15 cellular contexts compared by ENCODE assay signal in the genomic region with DNA sequence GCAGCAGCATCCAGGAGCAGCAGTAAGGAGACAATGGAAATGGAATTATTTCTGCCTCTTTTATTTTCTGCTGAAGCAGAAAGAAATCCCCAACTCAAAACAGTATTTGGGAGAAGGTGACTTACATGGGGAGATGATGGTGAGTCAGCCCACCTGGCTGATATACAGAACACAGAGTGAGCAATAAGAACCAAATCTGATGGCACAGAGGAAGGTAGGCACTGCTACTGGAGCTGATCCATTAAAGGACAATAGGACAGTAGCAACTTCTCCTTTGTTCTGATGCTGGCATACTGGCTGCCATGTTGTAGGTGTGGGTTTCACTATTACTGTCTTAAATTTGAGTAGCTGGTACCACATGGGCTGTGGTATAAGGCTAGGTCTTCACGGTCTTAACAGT. TPM values are rescaled to one million over a fixed set of nuclear protein-coding genes. Genes with fewer than 3 reads are reported as not detected.
DNase-seq lines count a peak whose midpoint lies in the region; ATAC-seq and TF ChIP-seq lines count a peak whose summit lies in the region.
"Had no signal": no experiment of that assay in that cellular context is flagged by ENCODE, and none has a peak within 500 bp of the region (broad histone marks: within the 10 kb centered on the region; RNA-seq: fewer than 3 reads in every experiment).

No MANE protein-coding gene starts in this region.

- H3K27ac ChIP-seq in breast epithelium (no peak overlapping the region), OCI-LY3 (ENCODE audit: low read length) (peak overlapping the region; percentile 47), mammary epithelial cell (ENCODE audit: insufficient read depth, low read depth, low read length) (no peak overlapping the region)

- ATAC-seq in GM21390 (IDR thresholded peaks at IDR 0.05; ENCODE audit: unreplicated experiment), result no peak
- ATAC-seq: CD8-positive, alpha-beta T cell; GM23338 had no signal

- TF ChIP-seq CTCF in MCF 10A (IDR thresholded peaks at IDR 0.05; ENCODE audit: unreplicated experiment), result no peak
- TF ChIP-seq CTCF in breast epithelium (IDR thresholded peaks at IDR 0.05), result no peak
- TF ChIP-seq CTCF in OCI-LY3 (IDR thresholded peaks at IDR 0.05; ENCODE audit: low read depth, low read length), result no peak
- TF ChIP-seq CTCF in mammary epithelial cell (conservative IDR thresholded peaks at IDR 0.05 in 1 of 2, IDR thresholded peaks at IDR 0.05 in 1 of 2; ENCODE audit: extremely low read depth in 1 of 2, insufficient read depth in 1 of 2, low read depth in 1 of 2, low read length in 2 of 2), result no peak

- no peak overlapping the region for H3K9ac ChIP-seq in OCI-LY3 (ENCODE audit: low read length)
- H3K9ac ChIP-seq in mammary epithelial cell (ENCODE audit: insufficient read depth, low read length), result no peak overlapping the region

- H3K36me3 Mint-ChIP-seq in MCF 10A (ENCODE audit: insufficient read depth, unreplicated experiment), result no peaks in the 10 kb centered on the region

- TF ChIP-seq POLR2A in breast epithelium (IDR thresholded peaks at IDR 0.05), result no peak

- CTCF ChIA-PET in MCF 10A (lab: Yijun Ruan, JAX), result no interaction called here
- CTCF ChIA-PET in mammary epithelial cell (lab: Charles Lee; ENCODE audit: low non-redundant PET), result no interaction called here

- dilution Hi-C loops in mammary epithelial cell (cut with HindIII; ENCODE audit: low sequenced_read_pairs), result no loop called here

- no peaks in the 10 kb centered on the region for H3K27me3 ChIP-seq in breast epithelium
- H3K27me3 ChIP-seq in OCI-LY3 (ENCODE audit: low read depth, low read length), result no peaks in the 10 kb centered on the region
- no peaks in the 10 kb centered on the region for H3K27me3 ChIP-seq in mammary epithelial cell (ENCODE audit: insufficient read depth, low read length)

- H3K27me3 Mint-ChIP-seq in MCF 10A (ENCODE audit: insufficient read depth, unreplicated experiment), result no peaks in the 10 kb centered on the region
- H3K27me3 Mint-ChIP-seq: B cell had no signal

- H3K4me2 ChIP-seq in OCI-LY3 (ENCODE audit: low read length) (no peak overlapping the region), mammary epithelial cell (ENCODE audit: insufficient read depth, low read depth, low read length) (no peak overlapping the region)
- H3K4me2 ChIP-seq: GM23338 had no signal

- intact Hi-C loops in MCF 10A (cut with micrococcal nuclease), result no loop called here
- intact Hi-C loops in breast epithelium (cut with DNase I; ENCODE audit: low total_unique reads), result no loop called here
- intact Hi-C loops in mammary epithelial cell (cut with micrococcal nuclease), result no loop called here

- DNase-seq in MCF 10A (ENCODE audit: unreplicated experiment) (peak; percentile 18), breast epithelium (ENCODE audit: low spot score in 2 of 2) (no peak), mammary epithelial cell (peak; percentile 56), islet precursor cell (peak; percentile 12), SK-N-DZ (ENCODE audit: low spot score) (no peak)
- DNase-seq: C1 segment of cervical spinal cord; CD8-positive, alpha-beta T cell; COR-L47; DND-41; GDM1; H7 had no signal

- H3K9me3 ChIP-seq in breast epithelium (no peaks in the 10 kb centered on the region), OCI-LY3 (ENCODE audit: insufficient read depth, low read length) (peaks cover 13% of the 10 kb centered on the region), mammary epithelial cell (replicated peaks; ENCODE audit: insufficient read depth, low read length) (no peaks in the 10 kb centered on the region)

- no peaks in the 10 kb centered on the region for H3K4me1 ChIP-seq in breast epithelium
- peaks cover 68% of the 10 kb centered on the region for H3K4me1 ChIP-seq in OCI-LY3 (ENCODE audit: low read length)
- peaks cover 12% of the 10 kb centered on the region for H3K4me1 ChIP-seq in mammary epithelial cell (ENCODE audit: insufficient read depth, low read length)

- H4K20me1 ChIP-seq in OCI-LY3 (ENCODE audit: insufficient read depth, low read length) (0 out of 2 replicates have a peak, but pooled peaks cover 2% of the 10 kb centered on the region), mammary epithelial cell (ENCODE audit: insufficient read depth, low read length) (no peaks in the 10 kb centered on the region)

- peaks cover 14% of the 10 kb centered on the region for H3K4me1 Mint-ChIP-seq in MCF 10A (ENCODE audit: insufficient read depth, unreplicated experiment)

- H3K4me3 ChIP-seq in breast epithelium, result no peak overlapping the region
- no peak overlapping the region for H3K4me3 ChIP-seq in OCI-LY3 (ENCODE audit: low read length)
- H3K4me3 ChIP-seq in mammary epithelial cell (replicated peaks in 1 of 3; ENCODE audit: insufficient read depth in 1 of 3, low read depth in 2 of 3, low read length in 3 of 3), result no peak overlapping the region
- H3K4me3 ChIP-seq: GM23338 had no signal

- no peak overlapping the region for H2AFZ ChIP-seq in OCI-LY3 (ENCODE audit: low read depth, low read length)
- no peak overlapping the region for H2AFZ ChIP-seq in mammary epithelial cell (ENCODE audit: low read depth, low read length)
- H2AFZ ChIP-seq: GM23338 had no signal

- H3K79me2 ChIP-seq in OCI-LY3 (ENCODE audit: low read length) (peaks cover 11% of the 10 kb centered on the region; the same call in 1 of the 2 replicates), mammary epithelial cell (ENCODE audit: insufficient read depth, low read length) (peaks cover 23% of the 10 kb centered on the region)

- in situ Hi-C loops in mammary epithelial cell (cut with MboI; ENCODE audit: low sequenced_read_pairs in 2 of 2), result no loop called here

- BruUV-seq in MCF 10A (replicated peaks; lab: Mats Ljungman, UMichigan), result no TSS peak
- no TSS peak for BruUV-seq in mammary epithelial cell (replicated peaks; lab: Mats Ljungman, UMichigan)

- POLR2A ChIA-PET in MCF 10A (lab: Yijun Ruan, JAX), result interaction anchor here (0.6 to 1.6 kb wide), 2 partner anchors 8 to 14 kb away, joined by 3 to 7 read pairs; no protein-coding TSS in a partner anchor

- H3K27ac Mint-ChIP-seq in MCF 10A (ENCODE audit: low read depth, unreplicated experiment), result peak overlapping the region; percentile 50
- H3K27ac Mint-ChIP-seq: B cell; CD8-positive, alpha-beta T cell; GM23338 had no signal

- 100% methylated on average over 1 of the region's 1 CpG for WGBS in mammary epithelial cell (ENCODE audit: low coverage, missing lambda C conversion rate)

- H3K36me3 ChIP-seq in breast epithelium (no peaks in the 10 kb centered on the region), OCI-LY3 (replicated peaks; ENCODE audit: low read depth, low read length) (peaks cover 40% of the 10 kb centered on the region), mammary epithelial cell (ENCODE audit: insufficient read depth, low read length) (no peaks in the 10 kb centered on the region)

- no peak overlapping the region for H3K4me3 Mint-ChIP-seq in MCF 10A (ENCODE audit: unreplicated experiment)
- H3K4me3 Mint-ChIP-seq: B cell; CD8-positive, alpha-beta T cell; GM23338 had no signal

- H3K9me3 Mint-ChIP-seq in MCF 10A (ENCODE audit: unreplicated experiment), result no peaks in the 10 kb centered on the region
- H3K9me3 Mint-ChIP-seq: GM23338 had no signal

RNA-seq across cellular contexts. Expression of a gene that starts 45.2 kb away (rescaled TPM):
- total RNA-seq in MCF 10A (2022) (42.2 and 44.4 TPM in 2 replicates), breast epithelium (10 to 100 TPM; 19.0 to 28.8 (median 23.1) TPM), mammary epithelial cell (10 to 100 TPM; 33.2 to 42.7 TPM)
- polyA plus RNA-seq in mammary epithelial cell, result 30.7 TPM
- polyA minus RNA-seq in mammary epithelial cell, result 97.3 TPM
- polyA plus RNA-seq in SK-N-DZ (2014; cell fraction: cytosol; rRNA removed), result 103 and 118 TPM in 2 replicates
- 68.5 and 69.8 TPM in 2 replicates for polyA plus RNA-seq in SK-N-DZ (2014; cell fraction: nucleus; rRNA removed)

Comparison
In these comparisons a context has a peak if more than half of its experiments do, and no peak if none do; other contexts are left out.
1. DNase-seq: peak in MCF 10A (single experiment), mammary epithelial cell (single experiment) and islet precursor cell (single experiment); none in breast epithelium (0 of 2) and SK-N-DZ (single experiment).